ENCODE assay signal across 1 cellular context in genomic region chr16:85601730-85602401, GRCh38.
TF ChIP-seq lines count a peak whose summit lies in the region.

No MANE protein-coding gene starts in this region.

TF ChIP-seq in K562, 482 proteins besides CTCF, POLR2A, EP300 and RAD21 (continued from another document and continues in another):
- TF ChIP-seq REST (CRISPR knock-in tag; IDR thresholded peaks at IDR 0.05; ENCODE audit: low read depth) = no peak
- no peak for TF ChIP-seq SMAD2 (IDR thresholded peaks at IDR 0.05; ENCODE audit: low read depth, low read length)
- TF ChIP-seq KLF13 (tag; IDR thresholded peaks at IDR 0.05; ENCODE audit: borderline replicate concordance, low read depth) = peak; percentile 11; the same call in 1 of the 2 replicates
- TF ChIP-seq BRD9 (IDR thresholded peaks at IDR 0.05; ENCODE audit: low read depth, partially characterized antibody) = no peak
- no peak for TF ChIP-seq U2AF1 (optimal IDR thresholded peaks at IDR 0.05; ENCODE audit: low read depth, low read length)
- no peak for TF ChIP-seq PCBP2 (IDR thresholded peaks at IDR 0.05; ENCODE audit: low read depth, low read length, poor library complexity, severe bottlenecking)
- TF ChIP-seq BCLAF1 (IDR thresholded peaks at IDR 0.05; ENCODE audit: borderline replicate concordance in 1 of 2, control insufficient read depth in 1 of 2, low read depth in 2 of 2, low read length in 1 of 2) = 0 out of 4 replicates have a peak, but pooled peaks of 1 of the 2 experiments have one; percentile 13
- no peak for TF ChIP-seq KDM1A (IDR thresholded peaks at IDR 0.05)
- TF ChIP-seq NFE2 (IDR thresholded peaks at IDR 0.05; ENCODE audit: low read depth) = no peak
- TF ChIP-seq ZHX1 (conservative IDR thresholded peaks at IDR 0.05; ENCODE audit: low read length) = no peak
- no peak for TF ChIP-seq PRMT5 (CRISPR knock-in tag; IDR thresholded peaks at IDR 0.05)
- peak; percentile 73 for TF ChIP-seq RBM22 (IDR thresholded peaks at IDR 0.05; ENCODE audit: low read depth, low read length, poor library complexity, severe bottlenecking)
- TF ChIP-seq SRSF9 (IDR thresholded peaks at IDR 0.05; ENCODE audit: borderline replicate concordance, low read depth, low read length) = no peak
- TF ChIP-seq CTBP1 (IDR thresholded peaks at IDR 0.05; ENCODE audit: borderline replicate concordance) = no peak; the same call in 1 of the 2 replicates
- TF ChIP-seq FOXJ3 (CRISPR knock-in tag; IDR thresholded peaks at IDR 0.05) = no peak
- TF ChIP-seq TAF1 (IDR thresholded peaks at IDR 0.05; ENCODE audit: control insufficient read depth, extremely low read depth, insufficient read depth, low read length, severe bottlenecking) = no peak
- TF ChIP-seq, protein P1, sequence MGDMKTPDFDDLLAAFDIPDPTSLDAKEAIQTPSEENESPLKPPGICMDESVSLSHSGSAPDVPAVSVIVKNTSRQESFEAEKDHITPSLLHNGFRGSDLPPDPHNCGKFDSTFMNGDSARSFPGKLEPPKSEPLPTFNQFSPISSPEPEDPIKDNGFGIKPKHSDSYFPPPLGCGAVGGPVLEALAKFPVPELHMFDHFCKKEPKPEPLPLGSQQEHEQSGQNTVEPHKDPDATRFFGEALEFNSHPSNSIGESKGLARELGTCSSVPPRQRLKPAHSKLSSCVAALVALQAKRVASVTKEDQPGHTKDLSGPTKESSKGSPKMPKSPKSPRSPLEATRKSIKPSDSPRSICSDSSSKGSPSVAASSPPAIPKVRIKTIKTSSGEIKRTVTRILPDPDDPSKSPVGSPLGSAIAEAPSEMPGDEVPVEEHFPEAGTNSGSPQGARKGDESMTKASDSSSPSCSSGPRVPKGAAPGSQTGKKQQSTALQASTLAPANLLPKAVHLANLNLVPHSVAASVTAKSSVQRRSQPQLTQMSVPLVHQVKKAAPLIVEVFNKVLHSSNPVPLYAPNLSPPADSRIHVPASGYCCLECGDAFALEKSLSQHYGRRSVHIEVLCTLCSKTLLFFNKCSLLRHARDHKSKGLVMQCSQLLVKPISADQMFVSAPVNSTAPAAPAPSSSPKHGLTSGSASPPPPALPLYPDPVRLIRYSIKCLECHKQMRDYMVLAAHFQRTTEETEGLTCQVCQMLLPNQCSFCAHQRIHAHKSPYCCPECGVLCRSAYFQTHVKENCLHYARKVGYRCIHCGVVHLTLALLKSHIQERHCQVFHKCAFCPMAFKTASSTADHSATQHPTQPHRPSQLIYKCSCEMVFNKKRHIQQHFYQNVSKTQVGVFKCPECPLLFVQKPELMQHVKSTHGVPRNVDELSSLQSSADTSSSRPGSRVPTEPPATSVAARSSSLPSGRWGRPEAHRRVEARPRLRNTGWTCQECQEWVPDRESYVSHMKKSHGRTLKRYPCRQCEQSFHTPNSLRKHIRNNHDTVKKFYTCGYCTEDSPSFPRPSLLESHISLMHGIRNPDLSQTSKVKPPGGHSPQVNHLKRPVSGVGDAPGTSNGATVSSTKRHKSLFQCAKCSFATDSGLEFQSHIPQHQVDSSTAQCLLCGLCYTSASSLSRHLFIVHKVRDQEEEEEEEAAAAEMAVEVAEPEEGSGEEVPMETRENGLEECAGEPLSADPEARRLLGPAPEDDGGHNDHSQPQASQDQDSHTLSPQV (IDR thresholded peaks at IDR 0.05) = peak; percentile 77; the same call in 1 of the 2 replicates
- TF ChIP-seq ZBTB1 (CRISPR knock-in tag; IDR thresholded peaks at IDR 0.05; ENCODE audit: borderline replicate concordance, low read depth) = no peak
- no peak for TF ChIP-seq MBD2 (IDR thresholded peaks at IDR 0.05; ENCODE audit: borderline replicate concordance, low read depth)
- TF ChIP-seq RNF2 (IDR thresholded peaks at IDR 0.05) = no peak
- no peak for TF ChIP-seq ASH1L (IDR thresholded peaks at IDR 0.05; ENCODE audit: borderline replicate concordance, low read depth, partially characterized antibody)
- TF ChIP-seq, protein P2, sequence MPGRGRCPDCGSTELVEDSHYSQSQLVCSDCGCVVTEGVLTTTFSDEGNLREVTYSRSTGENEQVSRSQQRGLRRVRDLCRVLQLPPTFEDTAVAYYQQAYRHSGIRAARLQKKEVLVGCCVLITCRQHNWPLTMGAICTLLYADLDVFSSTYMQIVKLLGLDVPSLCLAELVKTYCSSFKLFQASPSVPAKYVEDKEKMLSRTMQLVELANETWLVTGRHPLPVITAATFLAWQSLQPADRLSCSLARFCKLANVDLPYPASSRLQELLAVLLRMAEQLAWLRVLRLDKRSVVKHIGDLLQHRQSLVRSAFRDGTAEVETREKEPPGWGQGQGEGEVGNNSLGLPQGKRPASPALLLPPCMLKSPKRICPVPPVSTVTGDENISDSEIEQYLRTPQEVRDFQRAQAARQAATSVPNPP (IDR thresholded peaks at IDR 0.05; ENCODE audit: borderline replicate concordance, insufficient read depth, insufficient read length) = no peak
- TF ChIP-seq TBL1XR1 (IDR thresholded peaks at IDR 0.05; ENCODE audit: low read length in 2 of 2) = no peak
- TF ChIP-seq, protein P3, sequence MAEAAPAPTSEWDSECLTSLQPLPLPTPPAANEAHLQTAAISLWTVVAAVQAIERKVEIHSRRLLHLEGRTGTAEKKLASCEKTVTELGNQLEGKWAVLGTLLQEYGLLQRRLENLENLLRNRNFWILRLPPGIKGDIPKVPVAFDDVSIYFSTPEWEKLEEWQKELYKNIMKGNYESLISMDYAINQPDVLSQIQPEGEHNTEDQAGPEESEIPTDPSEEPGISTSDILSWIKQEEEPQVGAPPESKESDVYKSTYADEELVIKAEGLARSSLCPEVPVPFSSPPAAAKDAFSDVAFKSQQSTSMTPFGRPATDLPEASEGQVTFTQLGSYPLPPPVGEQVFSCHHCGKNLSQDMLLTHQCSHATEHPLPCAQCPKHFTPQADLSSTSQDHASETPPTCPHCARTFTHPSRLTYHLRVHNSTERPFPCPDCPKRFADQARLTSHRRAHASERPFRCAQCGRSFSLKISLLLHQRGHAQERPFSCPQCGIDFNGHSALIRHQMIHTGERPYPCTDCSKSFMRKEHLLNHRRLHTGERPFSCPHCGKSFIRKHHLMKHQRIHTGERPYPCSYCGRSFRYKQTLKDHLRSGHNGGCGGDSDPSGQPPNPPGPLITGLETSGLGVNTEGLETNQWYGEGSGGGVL (CRISPR knock-in tag; IDR thresholded peaks at IDR 0.05) = no peak
- no peak for TF ChIP-seq MIER1 (IDR thresholded peaks at IDR 0.05; ENCODE audit: low read depth)
- TF ChIP-seq RBM34 (IDR thresholded peaks at IDR 0.05; ENCODE audit: borderline replicate concordance, insufficient read depth, low read length) = no peak
- TF ChIP-seq NFXL1 (CRISPR knock-in tag; IDR thresholded peaks at IDR 0.05) = no peak
- TF ChIP-seq ZNF551 (CRISPR knock-in tag; IDR thresholded peaks at IDR 0.05) = no peak
- no peak for TF ChIP-seq MCM7 (IDR thresholded peaks at IDR 0.05)
- no peak for TF ChIP-seq ZBED1 (IDR thresholded peaks at IDR 0.05)
- no peak for TF ChIP-seq SMARCA5 (IDR thresholded peaks at IDR 0.05)
- no peak for TF ChIP-seq ILK (tag; IDR thresholded peaks at IDR 0.05; ENCODE audit: borderline replicate concordance, low read depth)
- no peak for TF ChIP-seq GATAD2A (IDR thresholded peaks at IDR 0.05)
- TF ChIP-seq ZNF511 (CRISPR knock-in tag; IDR thresholded peaks at IDR 0.05) = no peak
- TF ChIP-seq CBFA2T2 (conservative IDR thresholded peaks at IDR 0.05) = no peak
- TF ChIP-seq MECOM (CRISPR knock-in tag; IDR thresholded peaks at IDR 0.05) = peak; percentile 63; the same call in 1 of the 2 replicates
- TF ChIP-seq, protein P4, sequence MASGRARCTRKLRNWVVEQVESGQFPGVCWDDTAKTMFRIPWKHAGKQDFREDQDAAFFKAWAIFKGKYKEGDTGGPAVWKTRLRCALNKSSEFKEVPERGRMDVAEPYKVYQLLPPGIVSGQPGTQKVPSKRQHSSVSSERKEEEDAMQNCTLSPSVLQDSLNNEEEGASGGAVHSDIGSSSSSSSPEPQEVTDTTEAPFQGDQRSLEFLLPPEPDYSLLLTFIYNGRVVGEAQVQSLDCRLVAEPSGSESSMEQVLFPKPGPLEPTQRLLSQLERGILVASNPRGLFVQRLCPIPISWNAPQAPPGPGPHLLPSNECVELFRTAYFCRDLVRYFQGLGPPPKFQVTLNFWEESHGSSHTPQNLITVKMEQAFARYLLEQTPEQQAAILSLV (tag; IDR thresholded peaks at IDR 0.05) = no peak
- TF ChIP-seq ZNF668 (CRISPR knock-in tag; IDR thresholded peaks at IDR 0.05) = no peak
- TF ChIP-seq ARID2 (IDR thresholded peaks at IDR 0.05) = no peak
- TF ChIP-seq NFIC (IDR thresholded peaks at IDR 0.05) = 0 out of 2 replicates have a peak, but pooled peaks have one; percentile 3
- no peak for TF ChIP-seq ESRRB (CRISPR knock-in tag; IDR thresholded peaks at IDR 0.05; ENCODE audit: borderline replicate concordance)
- TF ChIP-seq ERF (CRISPR knock-in tag; IDR thresholded peaks at IDR 0.05) = no peak
- TF ChIP-seq XRCC4 (IDR thresholded peaks at IDR 0.05; ENCODE audit: extremely low read depth, insufficient read depth, insufficient read length) = no peak
- no peak for TF ChIP-seq PATZ1 (CRISPR knock-in tag; IDR thresholded peaks at IDR 0.05; ENCODE audit: borderline replicate concordance)
- no peak for TF ChIP-seq RB1 (IDR thresholded peaks at IDR 0.05; ENCODE audit: low read depth)
